Comparison of ENCODE assay signal across 4 cellular contexts in the genomic region with DNA sequence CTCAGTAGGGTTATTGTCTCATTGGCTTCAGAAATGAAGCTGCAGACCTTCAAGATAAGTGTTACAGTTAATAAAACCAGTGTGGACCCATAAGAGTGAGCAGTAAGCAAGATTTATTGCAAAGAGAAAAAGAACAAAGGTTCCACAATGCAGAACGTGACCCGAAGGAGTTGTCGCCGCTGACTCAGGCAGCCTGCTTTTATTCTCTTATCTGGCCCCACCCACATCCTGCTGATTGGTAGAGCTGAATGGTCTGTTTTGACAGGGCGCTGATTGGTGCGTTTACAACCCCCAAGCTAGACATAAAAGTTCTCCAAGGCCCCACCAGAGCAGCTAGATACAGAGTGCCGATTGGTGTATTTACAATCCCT. TPM values are rescaled to one million over a fixed set of nuclear protein-coding genes. Genes with fewer than 3 reads are reported as not detected.
"Had no signal": no experiment of that assay in that cellular context is flagged by ENCODE, and none has a peak within 500 bp of the region (broad histone marks: within the 10 kb centered on the region; RNA-seq: fewer than 3 reads in every experiment).

No MANE protein-coding gene starts in this region.

RNA-seq across cellular contexts. Expression of a gene that starts 33.9 kb away (rescaled TPM):
- total RNA-seq: dermis blood vessel endothelial cell, frontal cortex, osteocyte, renal cortical epithelial cell had no signal
